ENCODE assay signal across 18 cellular contexts in genomic region chr5:56105511-56106372, GRCh38.
DNase-seq lines count a peak whose midpoint lies in the region; ATAC-seq and TF ChIP-seq lines count a peak whose summit lies in the region.
"Had no signal": no experiment of that assay in that cellular context is flagged by ENCODE, and none has a peak within 500 bp of the region (broad histone marks: within the 10 kb centered on the region; RNA-seq: fewer than 3 reads in every experiment).

No MANE protein-coding gene starts in this region.

- TF ChIP-seq CTCF in RWPE1 (conservative IDR thresholded peaks at IDR 0.05; ENCODE audit: low read depth) = no peak

- H3K56ac ChIP-seq in mesendoderm (ENCODE audit: low read length) = no peak overlapping the region

- no peak overlapping the region for H3K9ac ChIP-seq in mesendoderm (ENCODE audit: low read length)

- H2BK5ac ChIP-seq in mesendoderm (ENCODE audit: low read length) = no peak overlapping the region

- H3K4me3 ChIP-seq in CD4-positive, CD25-positive, alpha-beta regulatory T cell (ENCODE audit: low read depth, low read length) = no peak overlapping the region
- H3K4me3 ChIP-seq in mesendoderm (ENCODE audit: low read length) = no peak overlapping the region
- H3K4me3 ChIP-seq: cardiac muscle cell had no signal

- no CpG with 5 or more reads among the region's 7 CpGs for WGBS in mesendoderm (ENCODE audit: extremely low coverage, insufficient coverage, low lambda C conversion rate)

- H2BK15ac ChIP-seq in mesendoderm (replicated peaks; ENCODE audit: low read depth) = no peak overlapping the region

- peaks cover 11% of the 10 kb centered on the region for H3K4me1 ChIP-seq in CD4-positive, CD25-positive, alpha-beta regulatory T cell (ENCODE audit: control insufficient read depth, insufficient read depth, low read length, poor library complexity, severe bottlenecking)
- H3K4me1 ChIP-seq in mesendoderm (ENCODE audit: control insufficient read depth, low read depth, low read length) = no peaks in the 10 kb centered on the region

- peaks cover 3% of the 10 kb centered on the region for H3K36me3 Mint-ChIP-seq in CD4-positive, CD25-positive, alpha-beta regulatory T cell
- H3K36me3 Mint-ChIP-seq: immature natural killer cell had no signal

- H3K4me2 ChIP-seq in mesendoderm (ENCODE audit: low read length) = no peak overlapping the region

- peak overlapping the region in 3 of 4 donors; percentile 0 to 52 (median 15) for H3K4me3 Mint-ChIP-seq in CD4-positive, CD25-positive, alpha-beta regulatory T cell
- H3K4me3 Mint-ChIP-seq: activated naive CD8-positive, alpha-beta T cell treated with anti-CD3 and anti-CD28 coated beads, Interleukin-2, amount 50 U/mL, for 24 hours; endodermal cell; immature natural killer cell; stimulated activated naive CD8-positive, alpha-beta T cell treated with anti-CD3 and anti-CD28 coated beads, Interleukin-15, Interleukin-2, amounts not matched to agents 100 ng/mL and 50 ng/mL, for 24 hours had no signal

- no peak overlapping the region for H3K18ac ChIP-seq in mesendoderm (ENCODE audit: low read length)

- H3K4ac ChIP-seq in mesendoderm (ENCODE audit: low read depth, low read length) = no peak overlapping the region

- DNase-seq in CD4-positive, CD25-positive, alpha-beta regulatory T cell = no peak
- DNase-seq in mesendoderm = no peak
- DNase-seq in hypothalamus (lab: John Stamatoyannopoulos, UW) = no peak
- no peak for DNase-seq in RWPE1 (ENCODE audit: low spot score)
- DNase-seq: activated naive CD8-positive, alpha-beta T cell treated with anti-CD3 and anti-CD28 coated beads, Interleukin-2, amount 50 U/mL, for 24 hours; DND-41; endodermal cell; immature natural killer cell; NCI-H1417 treated with DMSO at 0.1 percent for 48 hours; NCI-H2227 treated with DMSO at 0.1 percent for 48 hours; NK-92 treated with Interleukin-12 subunit alpha and Interleukin-12 subunit beta, amount 100 ng/mL, for 24 hours; Right ventricle myocardium superior; small intestine had no signal

- H3K27me3 ChIP-seq in CD4-positive, CD25-positive, alpha-beta regulatory T cell (ENCODE audit: control insufficient read depth, insufficient read depth, low read length) = peaks cover 2% of the 10 kb centered on the region
- H3K27me3 ChIP-seq in mesendoderm (ENCODE audit: insufficient read depth, low read length, poor library complexity) = no peaks in the 10 kb centered on the region
- H3K27me3 ChIP-seq: cardiac muscle cell had no signal

- CTCF ChIA-PET in RWPE1 (lab: Yijun Ruan, JAX) = interaction anchor here (0.6 kb wide), 1 partner anchor 100 kb away, joined by 3 read pairs; no protein-coding TSS in a partner anchor

- no peaks in the 10 kb centered on the region for H3K79me2 ChIP-seq in mesendoderm (ENCODE audit: control insufficient read depth, insufficient read depth, low read length)

- no peak for ATAC-seq in CD4-positive, CD25-positive, alpha-beta regulatory T cell (ENCODE audit: low read depth in 2 of 2)
- ATAC-seq in GM19035 (IDR thresholded peaks at IDR 0.05; ENCODE audit: unreplicated experiment) (peak; percentile 55), GM18909 (IDR thresholded peaks at IDR 0.05; ENCODE audit: poor library complexity, unreplicated experiment) (no peak)
- ATAC-seq: activated naive CD8-positive, alpha-beta T cell treated with anti-CD3 and anti-CD28 coated beads, Interleukin-2, amount 50 U/mL, for 24 hours had no signal

- no peak overlapping the region for H2AK5ac ChIP-seq in mesendoderm (ENCODE audit: low read length)

- peaks cover 7 to 67% (median 34%) of the 10 kb centered on the region in 4 donors for H3K4me1 Mint-ChIP-seq in CD4-positive, CD25-positive, alpha-beta regulatory T cell
- H3K4me1 Mint-ChIP-seq: endodermal cell, immature natural killer cell had no signal

- no peaks in the 10 kb centered on the region for H3K9me3 ChIP-seq in CD4-positive, CD25-positive, alpha-beta regulatory T cell (ENCODE audit: control insufficient read depth in 2 of 2, low read length in 2 of 2)

- no peak overlapping the region for H2BK120ac ChIP-seq in mesendoderm (ENCODE audit: low read depth, low read length)

- POLR2A ChIA-PET in RWPE1 (lab: Yijun Ruan, JAX; ENCODE audit: low non-redundant PET) = no interaction called here

- H3K79me1 ChIP-seq in mesendoderm (ENCODE audit: low read length) = no peaks in the 10 kb centered on the region

- H3K23ac ChIP-seq in mesendoderm (ENCODE audit: low read length) = peak overlapping the region; percentile 31

- H3K27ac ChIP-seq in CD4-positive, CD25-positive, alpha-beta regulatory T cell (ENCODE audit: insufficient read depth, low read length, poor library complexity, severe bottlenecking) = no peak overlapping the region
- H3K27ac ChIP-seq in angular gyrus (ENCODE audit: low read depth, low read length) = peak overlapping the region; percentile 63
- no peak overlapping the region for H3K27ac ChIP-seq in mesendoderm (ENCODE audit: low read depth, low read length)
- H3K27ac ChIP-seq in RWPE1 = no peak overlapping the region
- H3K27ac ChIP-seq: cardiac muscle cell had no signal

- no peaks in the 10 kb centered on the region for H3K9me3 Mint-ChIP-seq in CD4-positive, CD25-positive, alpha-beta regulatory T cell
- H3K9me3 Mint-ChIP-seq: activated naive CD8-positive, alpha-beta T cell treated with anti-CD3 and anti-CD28 coated beads, Interleukin-2, amount 50 U/mL, for 24 hours; immature natural killer cell; stimulated activated naive CD8-positive, alpha-beta T cell treated with anti-CD3 and anti-CD28 coated beads, Interleukin-15, Interleukin-2, amounts not matched to agents 100 ng/mL and 50 ng/mL, for 24 hours had no signal

- H3K36me3 ChIP-seq in CD4-positive, CD25-positive, alpha-beta regulatory T cell (ENCODE audit: control insufficient read depth, insufficient read depth, low read length) = no peaks in the 10 kb centered on the region
- H3K36me3 ChIP-seq in mesendoderm (ENCODE audit: control insufficient read depth, insufficient read depth, low read length) = no peaks in the 10 kb centered on the region
- H3K36me3 ChIP-seq: cardiac muscle cell had no signal

- peak overlapping the region; percentile 66 to 92 (median 89) for H3K27ac Mint-ChIP-seq in CD4-positive, CD25-positive, alpha-beta regulatory T cell
- H3K27ac Mint-ChIP-seq: activated naive CD8-positive, alpha-beta T cell treated with anti-CD3 and anti-CD28 coated beads, Interleukin-2, amount 50 U/mL, for 24 hours; endodermal cell; stimulated activated naive CD8-positive, alpha-beta T cell treated with anti-CD3 and anti-CD28 coated beads, Interleukin-15, Interleukin-2, amounts not matched to agents 100 ng/mL and 50 ng/mL, for 24 hours had no signal

- H4K8ac ChIP-seq in mesendoderm (ENCODE audit: low read depth, low read length) = no peak overlapping the region

- H3K27me3 Mint-ChIP-seq in CD4-positive, CD25-positive, alpha-beta regulatory T cell = peaks cover 9% of the 10 kb centered on the region
- H3K27me3 Mint-ChIP-seq: activated naive CD8-positive, alpha-beta T cell treated with anti-CD3 and anti-CD28 coated beads, Interleukin-2, amount 50 U/mL, for 24 hours had no signal

- no peak overlapping the region for H4K5ac ChIP-seq in mesendoderm (ENCODE audit: low read length)
